1 cellular context compared by ENCODE assay signal in the genomic region with DNA sequence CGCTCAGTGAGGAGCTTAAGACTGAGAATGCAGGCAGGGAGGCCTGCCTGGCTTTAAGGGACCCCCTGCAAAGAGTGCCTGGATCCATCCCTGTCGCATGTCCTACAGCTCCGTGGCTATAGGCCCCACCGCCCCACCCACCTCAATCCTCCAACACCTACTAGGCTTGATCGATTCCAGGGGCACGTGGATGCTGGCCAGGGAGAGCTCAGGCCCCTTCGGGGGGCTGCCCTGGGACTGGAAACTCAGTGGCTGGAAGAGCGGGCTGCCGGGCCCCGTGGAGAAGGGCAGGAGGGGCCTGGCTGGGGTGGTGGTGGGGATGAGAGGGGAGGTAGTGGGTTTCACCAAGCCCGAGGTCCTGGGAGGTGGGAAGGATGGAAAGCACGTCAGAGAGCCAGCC.
A peak's percentile ranks its signal among the peaks of the same experiment; 100 is the strongest.
TF ChIP-seq lines count a peak whose summit lies in the region.

No MANE protein-coding gene starts in this region.

TF ChIP-seq in GM23338, 12 proteins besides CTCF, POLR2A, EP300 and RAD21 (continued from another document):
- TF ChIP-seq, protein P1, sequence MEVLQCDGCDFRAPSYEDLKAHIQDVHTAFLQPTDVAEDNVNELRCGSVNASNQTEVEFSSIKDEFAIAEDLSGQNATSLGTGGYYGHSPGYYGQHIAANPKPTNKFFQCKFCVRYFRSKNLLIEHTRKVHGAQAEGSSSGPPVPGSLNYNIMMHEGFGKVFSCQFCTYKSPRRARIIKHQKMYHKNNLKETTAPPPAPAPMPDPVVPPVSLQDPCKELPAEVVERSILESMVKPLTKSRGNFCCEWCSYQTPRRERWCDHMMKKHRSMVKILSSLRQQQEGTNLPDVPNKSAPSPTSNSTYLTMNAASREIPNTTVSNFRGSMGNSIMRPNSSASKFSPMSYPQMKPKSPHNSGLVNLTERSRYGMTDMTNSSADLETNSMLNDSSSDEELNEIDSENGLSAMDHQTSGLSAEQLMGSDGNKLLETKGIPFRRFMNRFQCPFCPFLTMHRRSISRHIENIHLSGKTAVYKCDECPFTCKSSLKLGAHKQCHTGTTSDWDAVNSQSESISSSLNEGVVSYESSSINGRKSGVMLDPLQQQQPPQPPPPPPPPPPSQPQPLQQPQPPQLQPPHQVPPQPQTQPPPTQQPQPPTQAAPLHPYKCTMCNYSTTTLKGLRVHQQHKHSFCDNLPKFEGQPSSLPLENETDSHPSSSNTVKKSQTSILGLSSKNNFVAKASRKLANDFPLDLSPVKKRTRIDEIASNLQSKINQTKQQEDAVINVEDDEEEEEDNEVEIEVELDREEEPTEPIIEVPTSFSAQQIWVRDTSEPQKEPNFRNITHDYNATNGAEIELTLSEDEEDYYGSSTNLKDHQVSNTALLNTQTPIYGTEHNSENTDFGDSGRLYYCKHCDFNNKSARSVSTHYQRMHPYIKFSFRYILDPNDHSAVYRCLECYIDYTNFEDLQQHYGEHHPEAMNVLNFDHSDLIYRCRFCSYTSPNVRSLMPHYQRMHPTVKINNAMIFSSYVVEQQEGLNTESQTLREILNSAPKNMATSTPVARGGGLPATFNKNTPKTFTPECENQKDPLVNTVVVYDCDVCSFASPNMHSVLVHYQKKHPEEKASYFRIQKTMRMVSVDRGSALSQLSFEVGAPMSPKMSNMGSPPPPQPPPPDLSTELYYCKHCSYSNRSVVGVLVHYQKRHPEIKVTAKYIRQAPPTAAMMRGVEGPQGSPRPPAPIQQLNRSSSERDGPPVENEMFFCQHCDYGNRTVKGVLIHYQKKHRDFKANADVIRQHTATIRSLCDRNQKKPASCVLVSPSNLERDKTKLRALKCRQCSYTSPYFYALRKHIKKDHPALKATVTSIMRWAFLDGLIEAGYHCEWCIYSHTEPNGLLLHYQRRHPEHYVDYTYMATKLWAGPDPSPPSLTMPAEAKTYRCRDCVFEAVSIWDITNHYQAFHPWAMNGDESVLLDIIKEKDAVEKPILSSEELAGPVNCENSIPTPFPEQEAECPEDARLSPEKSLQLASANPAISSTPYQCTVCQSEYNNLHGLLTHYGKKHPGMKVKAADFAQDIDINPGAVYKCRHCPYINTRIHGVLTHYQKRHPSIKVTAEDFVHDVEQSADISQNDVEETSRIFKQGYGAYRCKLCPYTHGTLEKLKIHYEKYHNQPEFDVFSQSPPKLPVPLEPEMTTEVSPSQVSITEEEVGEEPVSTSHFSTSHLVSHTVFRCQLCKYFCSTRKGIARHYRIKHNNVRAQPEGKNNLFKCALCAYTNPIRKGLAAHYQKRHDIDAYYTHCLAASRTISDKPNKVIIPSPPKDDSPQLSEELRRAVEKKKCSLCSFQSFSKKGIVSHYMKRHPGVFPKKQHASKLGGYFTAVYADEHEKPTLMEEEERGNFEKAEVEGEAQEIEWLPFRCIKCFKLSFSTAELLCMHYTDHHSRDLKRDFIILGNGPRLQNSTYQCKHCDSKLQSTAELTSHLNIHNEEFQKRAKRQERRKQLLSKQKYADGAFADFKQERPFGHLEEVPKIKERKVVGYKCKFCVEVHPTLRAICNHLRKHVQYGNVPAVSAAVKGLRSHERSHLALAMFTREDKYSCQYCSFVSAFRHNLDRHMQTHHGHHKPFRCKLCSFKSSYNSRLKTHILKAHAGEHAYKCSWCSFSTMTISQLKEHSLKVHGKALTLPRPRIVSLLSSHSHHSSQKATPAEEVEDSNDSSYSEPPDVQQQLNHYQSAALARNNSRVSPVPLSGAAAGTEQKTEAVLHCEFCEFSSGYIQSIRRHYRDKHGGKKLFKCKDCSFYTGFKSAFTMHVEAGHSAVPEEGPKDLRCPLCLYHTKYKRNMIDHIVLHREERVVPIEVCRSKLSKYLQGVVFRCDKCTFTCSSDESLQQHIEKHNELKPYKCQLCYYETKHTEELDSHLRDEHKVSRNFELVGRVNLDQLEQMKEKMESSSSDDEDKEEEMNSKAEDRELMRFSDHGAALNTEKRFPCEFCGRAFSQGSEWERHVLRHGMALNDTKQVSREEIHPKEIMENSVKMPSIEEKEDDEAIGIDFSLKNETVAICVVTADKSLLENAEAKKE (CRISPR knock-in tag; IDR thresholded peaks at IDR 0.05) = no peak
- TF ChIP-seq ZNF114 (CRISPR knock-in tag; IDR thresholded peaks at IDR 0.05) = no peak
- TF ChIP-seq REST (IDR thresholded peaks at IDR 0.05; ENCODE audit: unreplicated experiment) = no peak
- 0 out of 2 replicates have a peak, but pooled peaks have one; percentile 6 for TF ChIP-seq POLR2AphosphoS5 (IDR thresholded peaks at IDR 0.05; ENCODE audit: low read depth)
- no peak for TF ChIP-seq EZH2phosphoT487 (IDR thresholded peaks at IDR 0.05; ENCODE audit: unreplicated experiment)
